In the genomic region with DNA sequence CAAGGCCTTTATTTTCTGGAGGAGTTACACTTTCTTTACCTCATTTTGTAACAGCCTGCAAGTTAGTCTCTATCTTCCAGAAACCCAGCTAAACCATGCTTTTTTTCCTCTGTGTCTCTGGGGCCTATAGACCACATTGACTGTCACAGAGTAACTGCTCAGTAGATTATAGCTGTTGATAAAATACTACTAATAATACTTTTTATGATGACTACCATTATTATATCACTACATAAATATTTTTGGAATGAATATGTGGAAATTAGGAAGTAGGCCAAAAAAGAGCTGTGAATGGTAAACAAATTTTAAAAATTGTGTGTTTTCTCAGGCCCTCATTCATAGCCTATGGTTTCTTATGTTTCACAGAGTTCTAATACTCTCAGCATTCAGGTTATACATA, we compare ENCODE assay signal across 20 cellular contexts.
"Had no signal": no experiment of that assay in that cellular context is flagged by ENCODE, and none has a peak within 500 bp of the region (broad histone marks: within the 10 kb centered on the region; RNA-seq: fewer than 3 reads in every experiment).

No MANE protein-coding gene starts in this region.

- DNase-seq: activated B cell treated with CpG ODN at 0.5 μM for 24 hours; activated CD4-positive, alpha-beta memory T cell treated with anti-CD3 and anti-CD28 coated beads for 36 hours; activated CD4-positive, alpha-beta T cell treated with anti-CD3 and anti-CD28 coated beads for 36 hours; activated naive CD4-positive, alpha-beta T cell treated with anti-CD3 and anti-CD28 coated beads for 36 hours; activated T-cell treated with anti-CD3 and anti-CD28 coated beads, Interleukin-2, amount 50 U/mL, for 48 hours; effector CD4-positive, alpha-beta T cell; erythroblast; hippocampal formation; left ventricle myocardium inferior; mammary epithelial cell; midbrain; natural killer cell; retina; sigmoid colon; spleen; stimulated activated CD4-positive, alpha-beta T cell treated with anti-CD3 and anti-CD28 coated beads, Interleukin-4, amount 100 ng/mL, for 1 hour; stimulated activated naive CD8-positive, alpha-beta T cell treated with anti-CD3 and anti-CD28 coated beads, Interleukin-15, Interleukin-2, amounts not matched to agents 100 U/mL and 50 U/mL, for 24 hours; T1000; tibial artery had no signal

- H3K27ac ChIP-seq: cardiac muscle cell, left ventricle myocardium inferior, sigmoid colon, spleen, tibial artery had no signal

- H3K36me3 ChIP-seq: cardiac muscle cell, left ventricle myocardium inferior, sigmoid colon, spleen, tibial artery had no signal

- H3K4me1 ChIP-seq: left ventricle myocardium inferior, spleen had no signal

- H3K9me3 ChIP-seq: sigmoid colon, tibial artery had no signal

- H3K4me3 ChIP-seq: cardiac muscle cell, left ventricle myocardium inferior, sigmoid colon, spleen, tibial artery had no signal

- ATAC-seq: activated CD4-positive, alpha-beta T cell treated with anti-CD3 and anti-CD28 coated beads for 36 hours; natural killer cell; stimulated activated naive CD8-positive, alpha-beta T cell treated with anti-CD3 and anti-CD28 coated beads, Interleukin-15, Interleukin-2, amounts not matched to agents 100 U/mL and 50 U/mL, for 24 hours had no signal

- H3K27me3 ChIP-seq: cardiac muscle cell, sigmoid colon, spleen, tibial artery had no signal
